ENCODE assay signal across 8 cellular contexts in the genomic region with DNA sequence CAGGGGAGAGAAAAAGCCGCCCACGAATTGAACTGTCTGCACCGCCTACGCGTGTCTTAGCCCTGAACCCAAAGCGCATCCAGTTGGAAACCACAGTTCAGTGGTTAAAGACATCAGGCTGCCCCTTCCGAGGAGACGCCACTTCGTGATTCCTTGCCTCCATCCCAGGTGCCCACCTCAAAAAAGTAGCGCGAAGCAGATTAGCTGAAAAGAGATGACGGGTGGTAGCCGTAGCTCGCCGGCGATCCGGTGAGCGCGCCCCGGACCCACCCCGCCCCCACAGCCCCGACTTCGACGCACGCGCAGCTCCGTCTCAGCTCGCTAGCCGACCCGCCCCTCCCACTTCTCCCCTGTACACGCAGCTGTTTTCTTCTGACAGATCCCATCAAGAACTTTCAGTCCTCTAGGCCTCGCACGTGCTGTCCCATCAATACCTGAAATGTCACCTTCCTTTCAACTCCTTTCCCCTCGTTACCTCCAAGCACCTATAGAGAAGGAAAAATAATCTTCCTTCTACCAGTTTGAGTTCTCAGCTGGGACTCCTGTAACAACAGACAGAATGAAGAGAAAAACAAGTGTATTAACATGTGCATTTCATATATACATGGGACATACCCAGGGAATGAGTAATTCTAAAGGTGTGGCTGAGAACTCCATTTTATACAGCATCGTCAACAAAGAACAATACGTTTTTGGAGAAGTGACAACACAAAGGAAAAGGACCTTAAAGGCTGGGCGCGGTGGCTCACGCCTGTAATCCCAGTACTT. TPM values are rescaled to one million over a fixed set of nuclear protein-coding genes. Genes with fewer than 3 reads are reported as not detected.
DNase-seq lines count a peak whose midpoint lies in the region; ATAC-seq and TF ChIP-seq lines count a peak whose summit lies in the region.

No MANE protein-coding gene starts in this region.

- peak; percentile 65 to 71 for DNase-seq in activated CD8-positive, alpha-beta memory T cell treated with anti-CD3 and anti-CD28 coated beads for 1 hour (ENCODE audit: extremely low read depth in 1 of 2, low read depth in 1 of 2)
- DNase-seq in activated CD8-positive, alpha-beta memory T cell treated with anti-CD3 and anti-CD28 coated beads for 24 hours, result no peak
- peak; percentile 86 for DNase-seq in NCI-H2227 treated with DMSO at 0.1 percent for 48 hours (lab: John Stamatoyannopoulos, UW)
- peak; percentile 59 for DNase-seq in activated CD4-positive, CD25-positive, alpha-beta regulatory T cell treated with anti-CD3 and anti-CD28 coated beads, Interleukin-2, amount 50 U/mL, for 16 hours (ENCODE audit: low read depth, low spot score)
- DNase-seq in cerebellar cortex (ENCODE audit: low spot score), result peak; percentile 82
- DNase-seq in kidney epithelial cell (ENCODE audit: low read depth), result no peak
- peak; percentile 58 to 73 for DNase-seq in stimulated activated CD4-positive, alpha-beta T cell treated with anti-CD3 and anti-CD28 coated beads, Interleukin-15, amount 100 ng/mL, for 1 hour (ENCODE audit: low read depth in 1 of 2, low spot score in 1 of 2)

- no peaks in the 10 kb centered on the region for H3K27me3 ChIP-seq in kidney epithelial cell (ENCODE audit: control insufficient read depth, insufficient read depth, low read length)

- peak; percentile 38 for ATAC-seq in HG03066 (IDR thresholded peaks at IDR 0.05; ENCODE audit: low read depth, unreplicated experiment)

- peak overlapping the region; percentile 72 for H3K4me3 ChIP-seq in kidney epithelial cell (ENCODE audit: low read depth, low read length)

- no peak for TF ChIP-seq CTCF in kidney epithelial cell (IDR thresholded peaks at IDR 0.05; ENCODE audit: insufficient read depth, low read length, poor library complexity, severe bottlenecking)

- no peaks in the 10 kb centered on the region for H3K36me3 ChIP-seq in kidney epithelial cell (ENCODE audit: control insufficient read depth, insufficient read depth, low read length)

RNA-seq across cellular contexts. Expression of a gene that starts 49.5 kb away (rescaled TPM):
- total RNA-seq in kidney epithelial cell, result not detected in 2 replicates

RNA-seq across cellular contexts. Expression of a gene that starts 54.7 kb away (rescaled TPM):
- total RNA-seq in kidney epithelial cell, result 27.1 and 30.3 TPM in 2 replicates

RNA-seq across cellular contexts. Expression of a gene that starts 57.5 kb away (rescaled TPM):
- not detected in 2 replicates for total RNA-seq in kidney epithelial cell

Comparison
In these comparisons a context has a peak if more than half of its experiments do, and no peak if none do; other contexts are left out.
1. DNase-seq: peak in activated CD8-positive, alpha-beta memory T cell treated with anti-CD3 and anti-CD28 coated beads for 1 hour (2 of 2), NCI-H2227 treated with DMSO at 0.1 percent for 48 hours (single experiment), activated CD4-positive, CD25-positive, alpha-beta regulatory T cell treated with anti-CD3 and anti-CD28 coated beads, Interleukin-2, amount 50 U/mL, for 16 hours (single experiment), cerebellar cortex (single experiment) and stimulated activated CD4-positive, alpha-beta T cell treated with anti-CD3 and anti-CD28 coated beads, Interleukin-15, amount 100 ng/mL, for 1 hour (2 of 2); none in activated CD8-positive, alpha-beta memory T cell treated with anti-CD3 and anti-CD28 coated beads for 24 hours (single experiment) and kidney epithelial cell (single experiment).